Comparison of ENCODE assay signal across 12 cellular contexts in the genomic region with DNA sequence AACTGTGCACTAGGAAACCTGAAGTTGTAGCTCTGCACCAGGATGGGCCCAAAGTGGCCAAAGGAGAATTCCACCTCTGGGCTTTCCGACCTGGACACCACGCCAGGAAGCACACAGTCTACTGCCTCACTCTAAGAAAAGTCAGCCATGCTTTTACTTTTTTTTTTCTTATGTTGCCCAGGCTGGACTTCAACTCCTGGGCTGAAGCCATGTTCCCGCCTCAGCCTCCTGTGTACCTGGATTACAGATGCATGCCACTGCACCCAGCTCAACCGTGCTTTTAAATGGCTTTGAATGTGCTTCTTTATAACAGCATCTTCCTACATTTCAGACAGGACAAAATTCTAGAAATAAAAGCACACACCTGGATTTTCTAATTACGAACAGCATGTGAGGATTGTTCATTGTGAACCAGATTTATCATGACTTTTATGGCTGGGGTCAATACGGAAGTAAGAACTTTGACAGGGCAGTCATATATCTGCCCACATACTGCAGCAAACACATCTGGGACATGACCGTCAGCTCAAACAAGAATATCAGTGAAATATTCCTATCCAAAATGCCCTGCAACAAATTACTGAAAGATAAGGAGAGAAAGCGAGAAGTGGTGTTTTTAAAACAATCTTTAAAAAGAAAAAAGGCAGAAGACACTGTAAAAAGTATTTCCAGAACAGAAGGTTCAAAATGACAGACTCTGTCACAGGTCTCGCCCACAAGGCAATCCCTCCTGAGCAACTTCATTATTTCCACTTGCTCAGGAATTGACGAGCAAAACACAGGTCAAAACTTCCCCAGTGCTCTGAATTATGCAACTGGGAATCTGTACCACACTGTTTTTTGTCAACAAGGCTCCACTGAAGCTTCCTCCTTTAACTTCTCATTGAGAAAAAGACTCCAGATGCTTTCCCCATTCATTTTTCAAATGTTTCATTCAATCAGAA. TPM values are rescaled to one million over a fixed set of nuclear protein-coding genes. Genes with fewer than 3 reads are reported as not detected.
DNase-seq lines count a peak whose midpoint lies in the region; ATAC-seq and TF ChIP-seq lines count a peak whose summit lies in the region.
"Had no signal": no experiment of that assay in that cellular context is flagged by ENCODE, and none has a peak within 500 bp of the region (broad histone marks: within the 10 kb centered on the region; RNA-seq: fewer than 3 reads in every experiment).

No MANE protein-coding gene starts in this region.

- peaks cover 39% of the 10 kb centered on the region for H3K4me1 Mint-ChIP-seq in activated CD4-positive, alpha-beta memory T cell treated with anti-CD3 and anti-CD28 coated beads for 36 hours (ENCODE audit: low read depth)
- peaks cover 3% of the 10 kb centered on the region for H3K4me1 Mint-ChIP-seq in activated CD4-positive, alpha-beta memory T cell treated with anti-CD3 and anti-CD28 coated beads, Interleukin-2, amount 10 ng/mL, durations not matched to agents 7 days and 5 days

- H3K4me3 ChIP-seq in adrenal gland (no peak overlapping the region), thyroid gland (replicated peaks in 1 of 3) (no peak overlapping the region), foreskin fibroblast (ENCODE audit: low read depth in 1 of 2, low read length in 2 of 2) (no peak overlapping the region), testis (no peak overlapping the region)
- H3K4me3 ChIP-seq: thoracic aorta had no signal

- H3K27ac ChIP-seq in adrenal gland (peak overlapping the region in 3 of 5 donors; percentile 10 to 69 (median 42)), thyroid gland (peak overlapping the region in 2 of 3 donors; percentile 24 to 38), testis (no peak overlapping the region)
- H3K27ac ChIP-seq: thoracic aorta had no signal

- TF ChIP-seq POLR2A in adrenal gland (IDR thresholded peaks at IDR 0.05) = no peak
- no peak for TF ChIP-seq POLR2A in thyroid gland (IDR thresholded peaks at IDR 0.05)
- TF ChIP-seq POLR2A in testis (IDR thresholded peaks at IDR 0.05) = no peak

- H3K36me3 ChIP-seq in adrenal gland (replicated peaks in 1 of 2) (no peaks in the 10 kb centered on the region), thyroid gland (no peaks in the 10 kb centered on the region), testis (ENCODE audit: low read depth, missing control alignments) (no peaks in the 10 kb centered on the region)
- H3K36me3 ChIP-seq: thoracic aorta had no signal

- no peak for ATAC-seq in GM18858 (IDR thresholded peaks at IDR 0.05; ENCODE audit: unreplicated experiment)
- ATAC-seq: HCT116 had no signal

- peaks cover 5% of the 10 kb centered on the region for H3K9me3 Mint-ChIP-seq in activated CD4-positive, alpha-beta memory T cell treated with anti-CD3 and anti-CD28 coated beads for 36 hours
- H3K9me3 Mint-ChIP-seq in activated CD4-positive, alpha-beta memory T cell treated with anti-CD3 and anti-CD28 coated beads, Interleukin-2, amount 10 ng/mL, durations not matched to agents 7 days and 5 days = peaks cover 7% of the 10 kb centered on the region

- no peaks in the 10 kb centered on the region for H3K27me3 Mint-ChIP-seq in activated CD4-positive, alpha-beta memory T cell treated with anti-CD3 and anti-CD28 coated beads for 36 hours
- H3K27me3 Mint-ChIP-seq in activated CD4-positive, alpha-beta memory T cell treated with anti-CD3 and anti-CD28 coated beads, Interleukin-2, amount 10 ng/mL, durations not matched to agents 7 days and 5 days = no peaks in the 10 kb centered on the region

- H3K27me3 ChIP-seq in adrenal gland = no peaks in the 10 kb centered on the region
- H3K27me3 ChIP-seq in thyroid gland = no peaks in the 10 kb centered on the region
- H3K27me3 ChIP-seq in testis = no peaks in the 10 kb centered on the region

- peak overlapping the region; percentile 4 for H3K27ac Mint-ChIP-seq in activated CD4-positive, alpha-beta memory T cell treated with anti-CD3 and anti-CD28 coated beads for 36 hours
- no peak overlapping the region for H3K27ac Mint-ChIP-seq in activated CD4-positive, alpha-beta memory T cell treated with anti-CD3 and anti-CD28 coated beads, Interleukin-2, amount 10 ng/mL, durations not matched to agents 7 days and 5 days

- TF ChIP-seq CTCF in adrenal gland (IDR thresholded peaks at IDR 0.05) (no peak), thyroid gland (IDR thresholded peaks at IDR 0.05) (no peak), foreskin fibroblast (IDR thresholded peaks at IDR 0.05; ENCODE audit: low read depth, low read length) (no peak), testis (IDR thresholded peaks at IDR 0.05) (no peak)

- CTCF ChIA-PET in activated CD4-positive, alpha-beta memory T cell treated with anti-CD3 and anti-CD28 coated beads for 36 hours (lab: Charles Lee) = no interaction called here
- CTCF ChIA-PET in activated CD4-positive, alpha-beta memory T cell treated with anti-CD3 and anti-CD28 coated beads, Interleukin-2, amount 10 ng/mL, durations not matched to agents 7 days and 5 days (lab: Charles Lee) = no interaction called here

- no peak for DNase-seq in activated CD4-positive, alpha-beta memory T cell treated with anti-CD3 and anti-CD28 coated beads for 36 hours
- DNase-seq in activated CD4-positive, alpha-beta memory T cell treated with anti-CD3 and anti-CD28 coated beads, Interleukin-2, amount 10 ng/mL, durations not matched to agents 7 days and 5 days = no peak
- DNase-seq in adrenal gland (peak in 1 of 7 donors; percentile 48), medulla oblongata (ENCODE audit: extremely low spot score) (peak; percentile 71), thyroid gland (peak in 1 of 2 donors; percentile 43), foreskin fibroblast (no peak), testis (no peak)
- DNase-seq: dermis blood vessel endothelial cell, GDM1 had no signal

- H3K36me3 Mint-ChIP-seq in activated CD4-positive, alpha-beta memory T cell treated with anti-CD3 and anti-CD28 coated beads for 36 hours = peaks cover 8% of the 10 kb centered on the region
- peaks cover 19% of the 10 kb centered on the region for H3K36me3 Mint-ChIP-seq in activated CD4-positive, alpha-beta memory T cell treated with anti-CD3 and anti-CD28 coated beads, Interleukin-2, amount 10 ng/mL, durations not matched to agents 7 days and 5 days (ENCODE audit: low read depth)

- POLR2A ChIA-PET in activated CD4-positive, alpha-beta memory T cell treated with anti-CD3 and anti-CD28 coated beads for 36 hours (lab: Charles Lee) = no interaction called here
- POLR2A ChIA-PET in activated CD4-positive, alpha-beta memory T cell treated with anti-CD3 and anti-CD28 coated beads, Interleukin-2, amount 10 ng/mL, durations not matched to agents 7 days and 5 days (lab: Charles Lee) = no interaction called here

- no peaks in the 10 kb centered on the region for H3K9me3 ChIP-seq in adrenal gland (replicated peaks in 1 of 3)
- no peaks in the 10 kb centered on the region for H3K9me3 ChIP-seq in thyroid gland
- H3K9me3 ChIP-seq in testis = no peaks in the 10 kb centered on the region
- H3K9me3 ChIP-seq: thoracic aorta had no signal

- WGBS in adrenal gland, 4 donors = 69 to 73% (median 71%) methylated on average over 10 of the region's 10 CpGs
- WGBS in thyroid gland, 2 donors = 82 to 85% methylated on average over 10 of the region's 10 CpGs
- 81 to 86% methylated on average over 10 of the region's 10 CpGs for WGBS in testis, 2 donors

- intact Hi-C loops in activated CD4-positive, alpha-beta memory T cell treated with anti-CD3 and anti-CD28 coated beads for 36 hours (cut with micrococcal nuclease) = no loop called here
- intact Hi-C loops in adrenal gland (cut with DNase I) (loop anchor here in 1 of 2 donors (10.0 kb wide), 1 partner anchor 62 kb away; no protein-coding TSS in a partner anchor), thyroid gland (cut with DNase I) (no loop called here), testis (cut with DNase I; ENCODE audit: low total_unique reads) (loop anchor here (10.0 kb wide), 1 partner anchor 58 kb away; no protein-coding TSS in a partner anchor)

- H3K4me3 Mint-ChIP-seq in activated CD4-positive, alpha-beta memory T cell treated with anti-CD3 and anti-CD28 coated beads for 36 hours = no peak overlapping the region
- no peak overlapping the region for H3K4me3 Mint-ChIP-seq in activated CD4-positive, alpha-beta memory T cell treated with anti-CD3 and anti-CD28 coated beads, Interleukin-2, amount 10 ng/mL, durations not matched to agents 7 days and 5 days

- H3K4me1 ChIP-seq in adrenal gland (replicated peaks in 1 of 2) = peaks cover 11 to 28% of the 10 kb centered on the region in 2 donors
- peaks cover 33 to 61% of the 10 kb centered on the region in 2 donors for H3K4me1 ChIP-seq in thyroid gland
- H3K4me1 ChIP-seq in testis = peaks cover 2% of the 10 kb centered on the region

RNA-seq across cellular contexts. Expression of a gene that starts 42.1 kb away (rescaled TPM):
- total RNA-seq in activated CD4-positive, alpha-beta memory T cell treated with anti-CD3 and anti-CD28 coated beads for 36 hours = 10 to 100 TPM; 35.0 to 35.9 TPM
- 10 to 100 TPM; 33.5 to 35.1 TPM for total RNA-seq in activated CD4-positive, alpha-beta memory T cell treated with anti-CD3 and anti-CD28 coated beads, Interleukin-2, amount 10 ng/mL, durations not matched to agents 7 days and 5 days
- total RNA-seq in adrenal gland (100 to 1,000 TPM in 6 of 8 donors, 10 to 100 TPM in 2; 77.9 to 186 (median 128) TPM), thyroid gland (10 to 100 TPM; 75.4 to 90.1 (median 87.9) TPM), testis (10 to 100 TPM; 43.6 to 45.6 TPM)
- polyA plus RNA-seq in adrenal gland (100 to 1,000 TPM in 1 of 3 donors, 10 to 100 TPM in 2; 29.8 to 152 (median 36.5) TPM), testis (ENCODE audit: insufficient read depth, low read depth, low replicate concordance) (43.5 TPM)

Comparison
In these comparisons a context has a peak if more than half of its experiments do, and no peak if none do; other contexts are left out.
1. H3K27ac ChIP-seq: peak in adrenal gland (3 of 5) and thyroid gland (2 of 3); none in testis (0 of 2).